Comparison of ENCODE assay signal across 8 cellular contexts in the genomic region with DNA sequence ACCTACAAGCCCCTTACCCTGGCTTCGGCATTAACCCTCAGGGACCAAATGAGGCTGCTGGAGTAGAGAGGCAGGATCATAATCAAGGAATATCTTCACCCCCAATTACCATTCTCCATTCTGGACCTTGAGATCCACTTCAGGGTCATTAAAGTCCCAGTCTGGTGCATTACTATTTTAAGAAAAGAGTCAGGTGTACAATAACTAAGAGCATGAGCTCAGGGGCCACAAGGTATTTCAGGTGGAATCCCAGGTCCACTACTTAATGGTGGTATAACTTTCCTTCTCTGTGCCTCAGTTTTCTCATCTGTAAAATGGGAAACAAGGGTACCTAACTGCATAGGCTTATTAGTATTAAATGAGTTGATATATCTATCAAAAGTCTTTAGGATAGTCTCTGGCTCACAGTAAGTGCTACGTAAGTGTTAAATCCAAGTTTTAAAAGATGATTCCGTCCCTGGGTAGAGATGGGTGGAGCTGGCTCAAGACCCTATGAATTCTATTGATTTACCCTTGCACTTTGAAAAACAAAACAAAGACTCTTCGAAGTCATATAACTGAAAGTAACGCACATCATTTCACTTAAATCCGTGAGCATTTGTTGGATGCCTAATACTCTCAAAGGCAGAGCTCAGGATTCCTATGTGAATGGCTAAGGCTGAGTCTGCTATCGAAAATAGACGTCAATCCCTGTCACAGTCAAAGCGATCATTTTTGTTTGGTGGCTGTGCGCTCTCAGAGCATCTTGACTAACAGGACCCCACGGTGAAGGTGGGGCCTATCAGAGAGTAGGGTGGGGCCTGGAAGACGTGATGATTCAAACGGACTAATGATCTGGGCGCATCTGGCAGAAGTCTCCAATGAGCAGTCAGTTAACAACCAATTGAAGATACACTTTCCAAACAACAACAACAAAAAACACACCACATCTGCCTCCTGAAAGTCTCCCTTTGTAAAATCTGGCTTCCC. TPM values are rescaled to one million over a fixed set of nuclear protein-coding genes. Genes with fewer than 3 reads are reported as not detected.
A peak's percentile ranks its signal among the peaks of the same experiment; 100 is the strongest.
DNase-seq lines count a peak whose midpoint lies in the region; ATAC-seq, FAIRE-seq and TF ChIP-seq lines count a peak whose summit lies in the region.

No MANE protein-coding gene starts in this region.

- H3K4me1 ChIP-seq in CD8-positive, alpha-beta memory T cell (ENCODE audit: insufficient read depth, low read length) = peaks cover 24% of the 10 kb centered on the region
- H3K4me1 ChIP-seq in KMS-11 (ENCODE audit: low read depth, poor library complexity, severe bottlenecking) = peaks cover 35% of the 10 kb centered on the region
- peaks cover 8 to 31% of the 10 kb centered on the region in 2 experiments; a peak in 4 of 5 replicates for H3K4me1 ChIP-seq in K562 (replicated peaks in 1 of 2; ENCODE audit: control insufficient read depth in 2 of 2, insufficient read depth in 2 of 2, low read length in 2 of 2)
- peaks cover 2% of the 10 kb centered on the region for H3K4me1 ChIP-seq in mesenchymal stem cell (ENCODE audit: control insufficient read depth, insufficient read depth, low read depth, low read length)

- H3K9me1 ChIP-seq in K562 (ENCODE audit: control insufficient read depth, insufficient read depth, low read length) = no peaks in the 10 kb centered on the region

- H3K79me2 ChIP-seq in KMS-11 (ENCODE audit: insufficient read depth, low read depth) (peaks cover 37% of the 10 kb centered on the region), K562 (ENCODE audit: control insufficient read depth, insufficient read depth, low read length) (peaks cover 40% of the 10 kb centered on the region)

- H3K36me3 ChIP-seq in CD8-positive, alpha-beta memory T cell (ENCODE audit: insufficient read depth, low read length) = no peaks in the 10 kb centered on the region
- H3K36me3 ChIP-seq in KMS-11 (ENCODE audit: insufficient read depth) = no peaks in the 10 kb centered on the region
- H3K36me3 ChIP-seq in K562 (ENCODE audit: control insufficient read depth, insufficient read depth, low read length) = peaks cover 29% of the 10 kb centered on the region; the same call in 2 of the 3 replicates
- H3K36me3 ChIP-seq in mesenchymal stem cell (ENCODE audit: control insufficient read depth in 1 of 2, insufficient read depth in 2 of 2, low read depth in 1 of 2, low read length in 2 of 2) = no peaks in the 10 kb centered on the region

- intact Hi-C loops in K562 (cut with micrococcal nuclease) = loop anchor here (1.0 kb wide), 1 partner anchor 62 kb away; the partner anchor contains the start of gene SLC41A1

- H3K4me3 Mint-ChIP-seq in CD8-positive, alpha-beta memory T cell = peak overlapping the region; percentile 91 to 97 (median 93)

- TF ChIP-seq CTCF in KMS-11 (conservative IDR thresholded peaks at IDR 0.05; ENCODE audit: low read depth, low read length) (no peak; the same call in 1 of the 2 replicates), K562 (IDR thresholded peaks at IDR 0.05 in 2 of 3, conservative IDR thresholded peaks at IDR 0.05 in 1 of 3; ENCODE audit: insufficient read depth in 2 of 3, low read depth in 1 of 3, low read length in 3 of 3) (no peak)

- no peaks in the 10 kb centered on the region for H3K79me1 ChIP-seq in mesenchymal stem cell (replicated peaks; ENCODE audit: low read length, poor library complexity, severe bottlenecking)

- POLR2A ChIA-PET in CD8-positive, alpha-beta memory T cell (lab: Charles Lee) = interaction anchor here (3.9 kb wide), 1 partner anchor 23 kb away, joined by 74 read pairs; the partner anchor contains the start of gene RAB29
- POLR2A ChIA-PET in K562 (lab: Yijun Ruan, JAX) = interaction anchor here (0.7 to 1.7 kb wide), 3 partner anchors 14 to 61 kb away, joined by 3 to 6 read pairs (median 3); no protein-coding TSS in a partner anchor

- H3K27me3 ChIP-seq in CD8-positive, alpha-beta memory T cell (ENCODE audit: insufficient read depth, low read length, poor library complexity, severe bottlenecking) = no peaks in the 10 kb centered on the region
- H3K27me3 ChIP-seq in KMS-11 (ENCODE audit: insufficient read depth, low read depth) (no peaks in the 10 kb centered on the region), K562 (ENCODE audit: control insufficient read depth in 2 of 2, insufficient read depth in 2 of 2, low read length in 2 of 2) (no peaks in the 10 kb centered on the region), mesenchymal stem cell (ENCODE audit: control insufficient read depth in 1 of 2, insufficient read depth in 1 of 2, low read length in 2 of 2) (peaks cover 0 to 6% of the 10 kb centered on the region in 2 experiments)

- peak; percentile 83 for FAIRE-seq in K562 (lab: Jason Lieb, UNC)

- peaks cover 0 to 2% (median 0%) of the 10 kb centered on the region in 5 donors for H3K9me3 Mint-ChIP-seq in CD8-positive, alpha-beta memory T cell

- H3K4me2 ChIP-seq in KMS-11 (peak overlapping the region; percentile 71), K562 (ENCODE audit: insufficient read depth, low read length) (peak overlapping the region; percentile 99), mesenchymal stem cell (ENCODE audit: low read length, poor library complexity, severe bottlenecking) (peak overlapping the region; percentile 41)

- peak overlapping the region; percentile 26 for H2AK5ac ChIP-seq in mesenchymal stem cell (ENCODE audit: low read length, severe bottlenecking)

- TF ChIP-seq POLR2A in K562 (conservative IDR thresholded peaks at IDR 0.05) = no peak

- H3K14ac ChIP-seq in mesenchymal stem cell (ENCODE audit: low read length in 2 of 2) = no peak overlapping the region

- 63% methylated on average over 14 of the region's 14 CpGs for WGBS in K562 (ENCODE audit: insufficient coverage, low coverage, missing lambda C conversion rate)
- 84% methylated on average over 14 of the region's 14 CpGs for whole genome bisulfite sequencing in mesenchymal stem cell

- no peak overlapping the region for H3K4ac ChIP-seq in mesenchymal stem cell (ENCODE audit: low read depth in 1 of 2, low read length in 2 of 2)

- in situ Hi-C loops in K562 (cut with MboI) = no loop called here

- no peak for TF ChIP-seq RAD21 in K562 (CRISPR knock-in tag; conservative IDR thresholded peaks at IDR 0.05 in 1 of 2, IDR thresholded peaks at IDR 0.05 in 1 of 2)

- no peak overlapping the region for H3K23ac ChIP-seq in mesenchymal stem cell (ENCODE audit: low read length in 2 of 2)

- H4K91ac ChIP-seq in mesenchymal stem cell (ENCODE audit: low read length) = no peak overlapping the region

- H3K9ac ChIP-seq in KMS-11 = peak overlapping the region; percentile 63
- H3K9ac ChIP-seq in K562 (ENCODE audit: insufficient read depth in 1 of 2, low read depth in 2 of 2, low read length in 2 of 2) = peak overlapping the region; percentile 49 to 90; a peak in 3 of 4 replicates
- H3K9ac ChIP-seq in mesenchymal stem cell (ENCODE audit: low read length) = peak overlapping the region; percentile 96

- H3K4me1 Mint-ChIP-seq in CD8-positive, alpha-beta memory T cell = peaks cover 37 to 45% (median 44%) of the 10 kb centered on the region in 3 donors

- H2BK120ac ChIP-seq in mesenchymal stem cell (ENCODE audit: low read depth, low read length) = peak overlapping the region; percentile 91

- no peak for DNase-seq in CD8-positive, alpha-beta memory T cell
- DNase-seq in K562 (ENCODE audit: extremely low read depth in 1 of 4, low spot score in 3 of 4) (peak; percentile 34 to 71 (median 38)), mesenchymal stem cell (peak; percentile 35)
- no peak for DNase-seq in stimulated activated CD4-positive, alpha-beta T cell treated with anti-CD3 and anti-CD28 coated beads, Interleukin-4, amount 100 ng/mL, for 4 hours

- H2AFZ ChIP-seq in KMS-11 (ENCODE audit: low read depth) = peak overlapping the region; percentile 93
- peak overlapping the region; percentile 94 for H2AFZ ChIP-seq in K562 (ENCODE audit: low read depth, low read length)
- H2AFZ ChIP-seq in mesenchymal stem cell (ENCODE audit: low read depth, low read length) = no peak overlapping the region

- peak overlapping the region; percentile 66 for H4K8ac ChIP-seq in mesenchymal stem cell (ENCODE audit: low read length)

- TF ChIP-seq EP300 in K562 (IDR thresholded peaks at IDR 0.05; ENCODE audit: low read length) = no peak

- peaks cover 0 to 3% of the 10 kb centered on the region in 2 donors for H3K27me3 Mint-ChIP-seq in CD8-positive, alpha-beta memory T cell

- CTCF ChIA-PET in CD8-positive, alpha-beta memory T cell (lab: Charles Lee) = no interaction called here
- CTCF ChIA-PET in K562 (lab: Yijun Ruan, JAX; ENCODE audit: low intra/inter-chr PET ratio) = interaction anchor here (0.6 kb wide), 1 partner anchor 764 kb away, joined by 3 read pairs; no protein-coding TSS in a partner anchor

- H3K36me3 Mint-ChIP-seq in CD8-positive, alpha-beta memory T cell = peaks cover 0 to 20% (median 0%) of the 10 kb centered on the region in 3 donors

- H2BK15ac ChIP-seq in mesenchymal stem cell (ENCODE audit: low read depth, poor library complexity, severe bottlenecking) = no peak overlapping the region

- H3K18ac ChIP-seq in mesenchymal stem cell (ENCODE audit: low read depth in 1 of 2, low read length in 2 of 2) = peak overlapping the region in 1 of 2 experiments; percentile 37

- ATAC-seq in K562 = no peak
- no peak for ATAC-seq in HG03280 (IDR thresholded peaks at IDR 0.05; ENCODE audit: unreplicated experiment)
- no peak for ATAC-seq in HG03108 (IDR thresholded peaks at IDR 0.05; ENCODE audit: unreplicated experiment)
- no peak for ATAC-seq in HG02938 (IDR thresholded peaks at IDR 0.05; ENCODE audit: unreplicated experiment)

- H3K27ac ChIP-seq in CD8-positive, alpha-beta memory T cell (ENCODE audit: low read depth, low read length) = peak overlapping the region; percentile 82
- H3K27ac ChIP-seq in KMS-11 = peak overlapping the region; percentile 62
- H3K27ac ChIP-seq in K562 (ENCODE audit: extremely low read depth, low read depth, low read length) = peak overlapping the region; percentile 96
- peak overlapping the region; percentile 81 for H3K27ac ChIP-seq in mesenchymal stem cell (ENCODE audit: low read length, poor library complexity, severe bottlenecking)

- peak overlapping the region; percentile 93 to 98 (median 96) for H3K27ac Mint-ChIP-seq in CD8-positive, alpha-beta memory T cell

- no peak overlapping the region for H2BK5ac ChIP-seq in mesenchymal stem cell (ENCODE audit: low read depth, low read length, poor library complexity, severe bottlenecking)

- peak overlapping the region; percentile 88 for H3K4me3 ChIP-seq in CD8-positive, alpha-beta memory T cell (ENCODE audit: low read length)
- H3K4me3 ChIP-seq in KMS-11 (IDR thresholded peaks at IDR 0.05; ENCODE audit: insufficient read depth, low read depth, low read length) (peak overlapping the region; percentile 84), K562 (peak overlapping the region; percentile 71), mesenchymal stem cell (ENCODE audit: insufficient read depth in 1 of 2, low read depth in 1 of 2, low read length in 2 of 2) (peak overlapping the region in 1 of 2 experiments; percentile 89)

- no TSS peak for BruUV-seq in K562 (replicated peaks; lab: Mats Ljungman, UMichigan)

- H2BK12ac ChIP-seq in mesenchymal stem cell (ENCODE audit: low read length in 2 of 2) = no peak overlapping the region

- no peaks in the 10 kb centered on the region for H3K9me3 ChIP-seq in CD8-positive, alpha-beta memory T cell (ENCODE audit: low read length)
- H3K9me3 ChIP-seq in K562 (replicated peaks; ENCODE audit: control insufficient read depth, insufficient read depth, low read depth, low read length) (no peaks in the 10 kb centered on the region), mesenchymal stem cell (ENCODE audit: control insufficient read depth, low read length) (no peaks in the 10 kb centered on the region)

- peaks cover 31% of the 10 kb centered on the region for H4K20me1 ChIP-seq in KMS-11 (ENCODE audit: insufficient read depth)
- H4K20me1 ChIP-seq in K562 (replicated peaks; ENCODE audit: control insufficient read depth, insufficient read depth, low read length) = peaks cover 31% of the 10 kb centered on the region

RNA-seq across cellular contexts. Expression of gene NUCKS1, which starts 1.0 kb away (rescaled TPM):
- 100 to 1,000 TPM; 162 to 202 TPM for total RNA-seq in CD8-positive, alpha-beta memory T cell
- 18.9 TPM for polyA plus RNA-seq in CD8-positive, alpha-beta memory T cell
- 27.6 and 204 TPM in 2 replicates for total RNA-seq in K562 (2011; cell fraction: chromatin; rRNA removed; ENCODE audit: low replicate concordance)
- total RNA-seq in K562 (2011; cell fraction: nucleolus; rRNA removed) = 10.8 and 27.2 TPM in 2 replicates
- 57.1 and 92.6 TPM in 2 replicates for total RNA-seq in K562 (2011; cell fraction: nucleoplasm; rRNA removed)
- total RNA-seq in K562 (2014; rRNA removed) (81.9 and 87.5 TPM in 2 replicates), K562 (2014; rRNA removed; fragmentation: Illumina TruSeq; extraction: Trizol) (232 and 280 TPM in 2 replicates), K562 (2015; rRNA removed; fragmentation: Illumina TruSeq; extraction: Trizol) (236 and 244 TPM in 2 replicates), K562 (2021) (201 and 216 TPM in 2 replicates)
- polyA plus RNA-seq in K562 (2011; rRNA removed) (117 and 149 TPM in 2 replicates), K562 (2014; fragmentation: Illumina TruSeq; extraction: Trizol) (167 and 177 TPM in 2 replicates), K562 (2014; fragmentation: Nextera tagmentation; extraction: Ambion mirVana) (10 to 100 TPM; 66.7 to 83.4 TPM), K562 (2014; rRNA removed) (94.4 and 95.1 TPM in 2 replicates)
- 32.1 and 83.7 TPM in 2 replicates for polyA plus RNA-seq in K562 (2011; cell fraction: cytosol; rRNA removed)
- polyA plus RNA-seq in K562 (2011; cell fraction: nucleus; rRNA removed) = 19.9 and 37.5 TPM in 2 replicates
- 80.3 and 120 TPM in 2 replicates for polyA plus RNA-seq in K562 (2012)
- 303 and 322 TPM in 2 replicates for polyA minus RNA-seq in K562 (2011; rRNA and poly(A)+ RNA removed)
- 85.8 and 115 TPM in 2 replicates for polyA minus RNA-seq in K562 (2011; cell fraction: cytosol; rRNA and poly(A)+ RNA removed)
- 23.7 and 70.9 TPM in 2 replicates for polyA minus RNA-seq in K562 (2011; cell fraction: nucleus; rRNA and poly(A)+ RNA removed)
- polyA plus RNA-seq in mesenchymal stem cell (2013, experiment 1 of 2) = 114 TPM
- polyA plus RNA-seq in mesenchymal stem cell (2013, experiment 2 of 2) = 122 TPM

RNA-seq across cellular contexts. Expression of gene RAB29, which starts 24.3 kb away (rescaled TPM):
- total RNA-seq in CD8-positive, alpha-beta memory T cell = 10 to 100 TPM; 37.1 to 39.7 TPM
- 169 TPM for polyA plus RNA-seq in CD8-positive, alpha-beta memory T cell
- total RNA-seq in K562 (2011; cell fraction: chromatin; rRNA removed; ENCODE audit: low replicate concordance) = 9.7 and 12.5 TPM in 2 replicates
- total RNA-seq in K562 (2011; cell fraction: nucleolus; rRNA removed) = 7.2 and 7.7 TPM in 2 replicates
- total RNA-seq in K562 (2011; cell fraction: nucleoplasm; rRNA removed) = 8.9 and 11.8 TPM in 2 replicates
- total RNA-seq in K562 (2014; rRNA removed) (6.9 and 7.7 TPM in 2 replicates), K562 (2014; rRNA removed; fragmentation: Illumina TruSeq; extraction: Trizol) (8.5 and 10.2 TPM in 2 replicates), K562 (2015; rRNA removed; fragmentation: Illumina TruSeq; extraction: Trizol) (9.9 and 11.5 TPM in 2 replicates), K562 (2021) (7.8 and 8.0 TPM in 2 replicates)
- polyA plus RNA-seq in K562 (2011; rRNA removed) (9.9 and 17.6 TPM in 2 replicates), K562 (2014; fragmentation: Illumina TruSeq; extraction: Trizol) (11.1 and 13.9 TPM in 2 replicates), K562 (2014; fragmentation: Nextera tagmentation; extraction: Ambion mirVana) (1 to 10 TPM; 6.3 to 7.5 TPM), K562 (2014; rRNA removed) (7.2 and 10.8 TPM in 2 replicates)
- 11.0 and 14.5 TPM in 2 replicates for polyA plus RNA-seq in K562 (2011; cell fraction: cytosol; rRNA removed)
- 7.4 and 13.4 TPM in 2 replicates for polyA plus RNA-seq in K562 (2011; cell fraction: nucleus; rRNA removed)
- polyA plus RNA-seq in K562 (2012) = 11.1 and 11.3 TPM in 2 replicates
- 6.1 and 11.9 TPM in 2 replicates for polyA minus RNA-seq in K562 (2011; rRNA and poly(A)+ RNA removed)
- 3.5 and 7.2 TPM in 2 replicates for polyA minus RNA-seq in K562 (2011; cell fraction: cytosol; rRNA and poly(A)+ RNA removed)
- polyA minus RNA-seq in K562 (2011; cell fraction: nucleus; rRNA and poly(A)+ RNA removed) = 4.1 and 4.8 TPM in 2 replicates
- 28.0 TPM for polyA plus RNA-seq in mesenchymal stem cell (2013, experiment 1 of 2)
- polyA plus RNA-seq in mesenchymal stem cell (2013, experiment 2 of 2) = 29.2 TPM

Comparison
In these comparisons a context has a peak if more than half of its experiments do, and no peak if none do; other contexts are left out.
1. DNase-seq: peak in K562 (4 of 4) and mesenchymal stem cell (single experiment); none in CD8-positive, alpha-beta memory T cell (0 of 5) and stimulated activated CD4-positive, alpha-beta T cell treated with anti-CD3 and anti-CD28 coated beads, Interleukin-4, amount 100 ng/mL, for 4 hours (0 of 2).
2. H3K4me2 ChIP-seq: peak in every context shown above with its lines; median percentile 99 in K562; 71 in KMS-11; 41 in mesenchymal stem cell.
3. Peak in every context shown above with its lines, with median percentiles within 50 percentile points of each other: H3K27ac ChIP-seq and H3K9ac ChIP-seq.